Comparison of ENCODE assay signal across 8 cellular contexts in the genomic region with DNA sequence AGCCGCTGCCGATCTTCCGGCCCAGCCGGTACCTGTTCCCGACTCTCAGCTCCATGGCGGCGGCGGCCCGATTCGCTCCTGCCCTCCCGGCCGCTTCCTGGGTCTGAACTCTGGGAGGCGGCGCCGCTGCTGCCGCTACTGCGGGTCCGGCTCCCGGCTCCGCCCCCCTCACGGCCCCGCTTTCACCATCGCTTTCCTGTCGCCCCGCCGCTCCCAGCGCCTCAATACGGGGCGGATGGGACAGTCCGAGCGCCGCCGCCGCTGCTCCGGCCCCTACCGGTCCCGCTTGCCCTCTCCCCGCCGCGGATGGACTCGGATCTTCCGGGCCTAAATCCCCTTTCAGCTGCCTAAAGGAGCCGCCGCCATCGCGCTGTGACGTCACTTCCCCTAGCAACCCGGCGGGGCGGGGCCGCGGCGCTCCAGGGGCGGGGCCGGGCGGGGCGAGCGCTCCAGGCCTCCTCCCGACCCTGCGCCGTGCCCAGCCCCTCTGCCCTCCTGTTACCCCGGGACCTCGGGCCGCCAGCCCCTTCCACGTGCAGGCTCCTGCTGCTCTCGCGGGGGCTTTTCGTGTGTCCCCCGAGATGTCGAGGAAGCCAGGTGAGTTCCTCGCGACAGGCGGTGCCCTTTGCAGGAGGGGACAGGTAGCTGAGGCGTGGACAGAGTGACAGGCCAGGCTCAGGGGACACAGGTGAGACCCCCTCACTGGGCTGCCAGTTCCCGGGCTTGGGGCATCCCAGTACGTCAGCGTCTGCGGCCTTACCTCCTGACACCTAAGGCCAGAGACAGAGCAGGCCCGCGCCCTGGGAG. TPM values are rescaled to one million over a fixed set of nuclear protein-coding genes. Genes with fewer than 3 reads are reported as not detected.
DNase-seq lines count a peak whose midpoint lies in the region; ATAC-seq, FAIRE-seq and TF ChIP-seq lines count a peak whose summit lies in the region.

A gene (minus strand): TSS at position 374 of the 807 bp plus-strand sequence. CDS start 319 bp downstream, at position 55.

- in situ Hi-C loops in K562 (cut with MboI), result no loop called here

- FAIRE-seq in K562 (lab: Jason Lieb, UNC), result peak; percentile 11

- peak; percentile 68 for DNase-seq in NCI-H2107 treated with DMSO at 0.1 percent for 48 hours (lab: John Stamatoyannopoulos, UW; ENCODE audit: unreplicated experiment)
- peak; percentile 90 for DNase-seq in UCSD-AML1 (lab: John Stamatoyannopoulos, UW; ENCODE audit: unreplicated experiment)
- DNase-seq in K562 (ENCODE audit: extremely low read depth in 1 of 4, low spot score in 3 of 4), result peak; percentile 92 to 95 (median 94)
- DNase-seq in iPS DF 6.9 (ENCODE audit: low read depth, low spot score), result no peak
- peak; percentile 95 for DNase-seq in sigmoid colon

- intact Hi-C loops in K562 (cut with micrococcal nuclease), result no loop called here
- intact Hi-C loops in sigmoid colon (cut with DNase I), result loop anchor here (2.0 kb wide), 2 partner anchors 19 to 33 kb away; no protein-coding TSS in a partner anchor

- H3K9ac ChIP-seq in K562 (ENCODE audit: insufficient read depth in 1 of 2, low read depth in 2 of 2, low read length in 2 of 2), result peak within 1 kb of the TSS; percentile 84 to 97

- H3K4me3 ChIP-seq in K562, result peak within 1 kb of the TSS; percentile 96
- H3K4me3 ChIP-seq in iPS DF 6.9 (ENCODE audit: low read length), result peak within 1 kb of the TSS; percentile 95
- H3K4me3 ChIP-seq in sigmoid colon, result peak within 1 kb of the TSS; percentile 77 to 99 (median 93)

- POLR2A ChIA-PET in K562 (lab: Yijun Ruan, JAX), result interaction anchor here (0.6 to 5.6 kb wide), 6 partner anchors 9 to 245 kb away, joined by 3 to 37 read pairs (median 5); no protein-coding TSS in a partner anchor

- H3K27ac ChIP-seq in K562 (ENCODE audit: extremely low read depth, low read depth, low read length), result peak within 1 kb of the TSS; percentile 98
- no peak within 1 kb of the TSS for H3K27ac ChIP-seq in iPS DF 6.9 (ENCODE audit: low read length)
- H3K27ac ChIP-seq in sigmoid colon, result peak within 1 kb of the TSS; percentile 97 to 100 (median 98)

- 10% methylated on average over 47 of the region's 80 CpGs for WGBS in K562 (ENCODE audit: insufficient coverage, low coverage, missing lambda C conversion rate)
- no CpG with 5 or more reads among the region's 80 CpGs for WGBS in iPS DF 6.9 (ENCODE audit: insufficient coverage, insufficient read length)
- 3 to 6% methylated on average over 80 of the region's 80 CpGs for WGBS in sigmoid colon, 2 donors

- TF ChIP-seq POLR2A in K562 (conservative IDR thresholded peaks at IDR 0.05) (peak; percentile 83), sigmoid colon (IDR thresholded peaks at IDR 0.05) (peak; percentile 88 to 91)

- ATAC-seq in GM18511 (IDR thresholded peaks at IDR 0.05; ENCODE audit: unreplicated experiment), result peak; percentile 86
- ATAC-seq in HG03025 (IDR thresholded peaks at IDR 0.05; ENCODE audit: low FRiP score, unreplicated experiment), result peak; percentile 53
- peak; percentile 89 for ATAC-seq in K562
- no peak for ATAC-seq in GM18861 (IDR thresholded peaks at IDR 0.05; ENCODE audit: unreplicated experiment)

- TF ChIP-seq CTCF in K562 (IDR thresholded peaks at IDR 0.05 in 2 of 3, conservative IDR thresholded peaks at IDR 0.05 in 1 of 3; ENCODE audit: insufficient read depth in 2 of 3, low read depth in 1 of 3, low read length in 3 of 3) (no peak), sigmoid colon (IDR thresholded peaks at IDR 0.05) (no peak)

- H4K20me1 ChIP-seq in K562 (replicated peaks; ENCODE audit: control insufficient read depth, insufficient read depth, low read length), result peaks cover 38% of the 10 kb centered on the region

- H3K4me1 ChIP-seq in K562 (replicated peaks in 1 of 2; ENCODE audit: control insufficient read depth in 2 of 2, insufficient read depth in 2 of 2, low read length in 2 of 2), result peaks cover 34 to 70% of the 10 kb centered on the region in 2 experiments
- peaks cover 4% of the 10 kb centered on the region; the same call in 1 of the 2 replicates for H3K4me1 ChIP-seq in iPS DF 6.9 (ENCODE audit: control insufficient read depth, insufficient read depth, low read length)
- peaks cover 0 to 57% (median 55%) of the 10 kb centered on the region in 4 donors for H3K4me1 ChIP-seq in sigmoid colon

- H3K27me3 ChIP-seq in K562 (ENCODE audit: control insufficient read depth in 2 of 2, insufficient read depth in 2 of 2, low read length in 2 of 2) (no peaks in the 10 kb centered on the region), iPS DF 6.9 (ENCODE audit: control insufficient read depth, insufficient read depth, low read length) (no peaks in the 10 kb centered on the region), sigmoid colon (no peaks in the 10 kb centered on the region)

- H3K9me3 ChIP-seq in K562 (replicated peaks; ENCODE audit: control insufficient read depth, insufficient read depth, low read depth, low read length) (no peaks in the 10 kb centered on the region), iPS DF 6.9 (ENCODE audit: control insufficient read depth, insufficient read depth, low read length) (no peaks in the 10 kb centered on the region), sigmoid colon (no peaks in the 10 kb centered on the region)

- no TSS peak for BruUV-seq in K562 (replicated peaks; lab: Mats Ljungman, UMichigan)

- peak within 1 kb of the TSS; percentile 94 for H2AFZ ChIP-seq in K562 (ENCODE audit: low read depth, low read length)

- peaks cover 50% of the 10 kb centered on the region for H3K79me2 ChIP-seq in K562 (ENCODE audit: control insufficient read depth, insufficient read depth, low read length)

- no peak for TF ChIP-seq EP300 in K562 (IDR thresholded peaks at IDR 0.05; ENCODE audit: low read length)
- TF ChIP-seq EP300 in sigmoid colon (IDR thresholded peaks at IDR 0.05), result peak in 2 of 4 donors; percentile 53 to 72

- H3K9me1 ChIP-seq in K562 (ENCODE audit: control insufficient read depth, insufficient read depth, low read length), result peaks cover 10% of the 10 kb centered on the region

- H3K36me3 ChIP-seq in K562 (ENCODE audit: control insufficient read depth, insufficient read depth, low read length) (peaks cover 40% of the 10 kb centered on the region), iPS DF 6.9 (ENCODE audit: control insufficient read depth, insufficient read depth, low read length) (peaks cover 6% of the 10 kb centered on the region), sigmoid colon (peaks cover 0 to 20% (median 2%) of the 10 kb centered on the region in 4 donors)

- no peak for TF ChIP-seq RAD21 in K562 (CRISPR knock-in tag; conservative IDR thresholded peaks at IDR 0.05 in 1 of 2, IDR thresholded peaks at IDR 0.05 in 1 of 2)

- peak within 1 kb of the TSS; percentile 87 for H3K4me2 ChIP-seq in K562 (ENCODE audit: insufficient read depth, low read length)

- CTCF ChIA-PET in K562 (lab: Yijun Ruan, JAX; ENCODE audit: low intra/inter-chr PET ratio), result interaction anchor here (0.6 kb wide), 1 partner anchor 17 kb away, joined by 3 read pairs; no protein-coding TSS in a partner anchor

TF ChIP-seq in K562, 482 proteins besides CTCF, POLR2A, EP300 and RAD21 (continues in another document):
- TF ChIP-seq NEUROD1 (IDR thresholded peaks at IDR 0.05; ENCODE audit: borderline replicate concordance, low read depth, low read length, partially characterized antibody), result no peak

RNA-seq across cellular contexts. Expression of the gene that starts here (rescaled TPM):
- 268 and 441 TPM in 2 replicates for total RNA-seq in K562 (2011; cell fraction: chromatin; rRNA removed; ENCODE audit: low replicate concordance)
- 196 and 213 TPM in 2 replicates for total RNA-seq in K562 (2011; cell fraction: nucleolus; rRNA removed)
- total RNA-seq in K562 (2011; cell fraction: nucleoplasm; rRNA removed), result 179 and 187 TPM in 2 replicates
- total RNA-seq in K562 (2014; rRNA removed) (26.1 and 39.0 TPM in 2 replicates), K562 (2014; rRNA removed; fragmentation: Illumina TruSeq; extraction: Trizol) (35.9 and 41.3 TPM in 2 replicates), K562 (2015; rRNA removed; fragmentation: Illumina TruSeq; extraction: Trizol) (35.7 and 36.6 TPM in 2 replicates), K562 (2021) (95.3 and 114 TPM in 2 replicates), sigmoid colon (10 to 100 TPM; 45.1 to 61.2 (median 48.9) TPM)
- polyA plus RNA-seq in K562 (2011; rRNA removed) (82.8 and 96.8 TPM in 2 replicates), K562 (2014; fragmentation: Illumina TruSeq; extraction: Trizol) (123 and 133 TPM in 2 replicates), K562 (2014; fragmentation: Nextera tagmentation; extraction: Ambion mirVana) (1 to 10 TPM; 6.5 to 7.4 TPM), K562 (2014; rRNA removed) (81.0 and 90.3 TPM in 2 replicates), sigmoid colon (100 to 1,000 TPM in 1 of 3 donors, 10 to 100 TPM in 2; 55.9 to 142 (median 86.2) TPM)
- polyA plus RNA-seq in K562 (2011; cell fraction: cytosol; rRNA removed), result 51.5 and 60.4 TPM in 2 replicates
- 306 and 488 TPM in 2 replicates for polyA plus RNA-seq in K562 (2011; cell fraction: nucleus; rRNA removed)
- 102 and 106 TPM in 2 replicates for polyA plus RNA-seq in K562 (2012)
- 56.2 and 74.7 TPM in 2 replicates for polyA minus RNA-seq in K562 (2011; rRNA and poly(A)+ RNA removed)
- 45.7 and 51.3 TPM in 2 replicates for polyA minus RNA-seq in K562 (2011; cell fraction: cytosol; rRNA and poly(A)+ RNA removed)
- 71.1 and 74.9 TPM in 2 replicates for polyA minus RNA-seq in K562 (2011; cell fraction: nucleus; rRNA and poly(A)+ RNA removed)
